13 cellular contexts compared by ENCODE assay signal in the genomic region with DNA sequence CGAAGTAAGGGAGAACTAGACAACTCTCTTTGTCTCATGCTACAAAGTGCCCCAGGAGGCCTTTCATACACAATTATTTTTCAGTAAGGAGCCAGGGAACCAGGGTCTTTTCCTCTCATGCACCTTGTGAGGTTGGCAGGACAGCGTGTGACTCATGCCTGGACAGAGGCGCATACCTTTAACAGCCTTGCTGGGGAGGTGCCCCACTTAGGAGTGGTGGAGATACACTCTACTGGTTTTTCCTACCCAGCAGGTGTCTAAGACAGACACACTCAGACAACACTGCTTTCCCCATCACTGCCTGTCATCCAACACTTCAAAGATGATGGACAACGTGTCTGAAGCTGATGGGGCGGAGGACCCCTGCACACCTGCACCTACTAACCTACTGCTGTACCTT. TPM values are rescaled to one million over a fixed set of nuclear protein-coding genes. Genes with fewer than 3 reads are reported as not detected.
DNase-seq lines count a peak whose midpoint lies in the region; ATAC-seq and TF ChIP-seq lines count a peak whose summit lies in the region.
"Had no signal": no experiment of that assay in that cellular context is flagged by ENCODE, and none has a peak within 500 bp of the region (broad histone marks: within the 10 kb centered on the region; RNA-seq: fewer than 3 reads in every experiment).

No MANE protein-coding gene starts in this region.

- H3K27ac ChIP-seq in esophagus (ENCODE audit: low read depth in 2 of 2, low read length in 1 of 2), result peak overlapping the region; percentile 37 to 83
- H3K27ac ChIP-seq in sigmoid colon, result peak overlapping the region in 1 of 4 donors; percentile 12

- H3K27ac Mint-ChIP-seq in neural crest cell (ENCODE audit: unreplicated experiment), result peak overlapping the region; percentile 14
- H3K27ac Mint-ChIP-seq in activated CD8-positive, alpha-beta T cell treated with anti-CD3 and anti-CD28 coated beads for 36 hours, result no peak overlapping the region
- no peak overlapping the region for H3K27ac Mint-ChIP-seq in activated naive CD4-positive, alpha-beta T cell treated with anti-CD3 and anti-CD28 coated beads for 36 hours

- H3K4me1 Mint-ChIP-seq in neural crest cell, result peaks cover 19% of the 10 kb centered on the region
- H3K4me1 Mint-ChIP-seq in activated CD8-positive, alpha-beta T cell treated with anti-CD3 and anti-CD28 coated beads for 36 hours (ENCODE audit: low read depth), result no peaks in the 10 kb centered on the region
- H3K4me1 Mint-ChIP-seq in activated naive CD4-positive, alpha-beta T cell treated with anti-CD3 and anti-CD28 coated beads for 36 hours (ENCODE audit: low read depth), result no peaks in the 10 kb centered on the region

- no peaks in the 10 kb centered on the region for H3K27me3 ChIP-seq in esophagus (ENCODE audit: control insufficient read depth in 1 of 2, insufficient read depth in 2 of 2, low read length in 2 of 2)
- H3K27me3 ChIP-seq in sigmoid colon, result no peaks in the 10 kb centered on the region

- peaks cover 0 to 9% of the 10 kb centered on the region in 2 donors for H3K4me1 ChIP-seq in esophagus (ENCODE audit: control insufficient read depth in 2 of 2, insufficient read depth in 2 of 2, low read length in 1 of 2)
- no peaks in the 10 kb centered on the region for H3K4me1 ChIP-seq in sigmoid colon

- peak; percentile 99 for DNase-seq in DMS53 treated with DMSO at 0.1 percent for 48 hours (lab: John Stamatoyannopoulos, UW; ENCODE audit: unreplicated experiment)
- DNase-seq in NCI-H187 (lab: John Stamatoyannopoulos, UW), result peak; percentile 54 to 76
- no peak for DNase-seq in neural crest cell (ENCODE audit: low read depth, low spot score)
- no peak for DNase-seq in activated CD8-positive, alpha-beta T cell treated with anti-CD3 and anti-CD28 coated beads for 36 hours
- no peak for DNase-seq in sigmoid colon
- DNase-seq in activated naive CD4-positive, alpha-beta T cell treated with anti-CD3 and anti-CD28 coated beads for 36 hours, result no peak
- no peak for DNase-seq in DMS114 treated with DMSO at 0.1 percent for 48 hours (lab: John Stamatoyannopoulos, UW; ENCODE audit: unreplicated experiment)
- DNase-seq: amniotic stem cell; C1 segment of cervical spinal cord; effector memory CD4-positive, alpha-beta T cell; hippocampal formation; NCI-H2171 had no signal

- POLR2A ChIA-PET in activated CD8-positive, alpha-beta T cell treated with anti-CD3 and anti-CD28 coated beads for 36 hours (lab: Charles Lee), result no interaction called here

- H3K27me3 Mint-ChIP-seq in neural crest cell (ENCODE audit: low read depth), result no peaks in the 10 kb centered on the region
- H3K27me3 Mint-ChIP-seq in activated CD8-positive, alpha-beta T cell treated with anti-CD3 and anti-CD28 coated beads for 36 hours, result no peaks in the 10 kb centered on the region
- H3K27me3 Mint-ChIP-seq in activated naive CD4-positive, alpha-beta T cell treated with anti-CD3 and anti-CD28 coated beads for 36 hours (ENCODE audit: low read depth), result no peaks in the 10 kb centered on the region

- CTCF ChIA-PET in activated CD8-positive, alpha-beta T cell treated with anti-CD3 and anti-CD28 coated beads for 36 hours (lab: Charles Lee), result interaction anchor here (0.7 to 1.9 kb wide), 3 partner anchors 11 to 38 kb away, joined by 3 to 5 read pairs (median 4); no protein-coding TSS in a partner anchor
- CTCF ChIA-PET in activated naive CD4-positive, alpha-beta T cell treated with anti-CD3 and anti-CD28 coated beads for 36 hours (lab: Charles Lee), result no interaction called here

- H3K36me3 ChIP-seq in esophagus (ENCODE audit: control insufficient read depth in 2 of 2, insufficient read depth in 2 of 2, low read length in 1 of 2) (no peaks in the 10 kb centered on the region), sigmoid colon (no peaks in the 10 kb centered on the region)

- peaks cover 4% of the 10 kb centered on the region for H3K36me3 Mint-ChIP-seq in neural crest cell (ENCODE audit: low read depth)
- H3K36me3 Mint-ChIP-seq in activated CD8-positive, alpha-beta T cell treated with anti-CD3 and anti-CD28 coated beads for 36 hours (ENCODE audit: low read depth), result no peaks in the 10 kb centered on the region
- no peaks in the 10 kb centered on the region for H3K36me3 Mint-ChIP-seq in activated naive CD4-positive, alpha-beta T cell treated with anti-CD3 and anti-CD28 coated beads for 36 hours (ENCODE audit: low read depth)

- peaks cover 9% of the 10 kb centered on the region for H3K9me3 Mint-ChIP-seq in neural crest cell
- no peaks in the 10 kb centered on the region for H3K9me3 Mint-ChIP-seq in activated CD8-positive, alpha-beta T cell treated with anti-CD3 and anti-CD28 coated beads for 36 hours
- no peaks in the 10 kb centered on the region for H3K9me3 Mint-ChIP-seq in activated naive CD4-positive, alpha-beta T cell treated with anti-CD3 and anti-CD28 coated beads for 36 hours

- TF ChIP-seq CTCF in neural crest cell (conservative IDR thresholded peaks at IDR 0.05) (no peak), sigmoid colon (IDR thresholded peaks at IDR 0.05) (no peak)
- no peak for TF ChIP-seq CTCF in activated CD8-positive, alpha-beta T cell treated with anti-CD3 and anti-CD28 coated beads for 36 hours (IDR thresholded peaks at IDR 0.05)

- ATAC-seq in activated CD8-positive, alpha-beta T cell treated with anti-CD3 and anti-CD28 coated beads for 36 hours, result no peak

- peak in 1 of 2 donors; percentile 27 for TF ChIP-seq POLR2A in sigmoid colon (IDR thresholded peaks at IDR 0.05)

- no peak overlapping the region for H3K4me3 Mint-ChIP-seq in neural crest cell
- no peak overlapping the region for H3K4me3 Mint-ChIP-seq in activated CD8-positive, alpha-beta T cell treated with anti-CD3 and anti-CD28 coated beads for 36 hours
- H3K4me3 Mint-ChIP-seq in activated naive CD4-positive, alpha-beta T cell treated with anti-CD3 and anti-CD28 coated beads for 36 hours, result no peak overlapping the region

- 60 to 71% methylated on average over 5 of the region's 5 CpGs for WGBS in esophagus, 2 donors
- WGBS in sigmoid colon, 2 donors, result 28 to 68% methylated on average over 5 of the region's 5 CpGs

- intact Hi-C loops in activated CD8-positive, alpha-beta T cell treated with anti-CD3 and anti-CD28 coated beads for 36 hours (cut with micrococcal nuclease), result no loop called here
- intact Hi-C loops in sigmoid colon (cut with DNase I), result no loop called here
- intact Hi-C loops in activated naive CD4-positive, alpha-beta T cell treated with anti-CD3 and anti-CD28 coated beads for 36 hours (cut with micrococcal nuclease), result no loop called here

- H3K4me3 ChIP-seq in esophagus (ENCODE audit: low read depth in 1 of 2, low read length in 2 of 2) (no peak overlapping the region), sigmoid colon (no peak overlapping the region)

- no peaks in the 10 kb centered on the region for H3K9me3 ChIP-seq in esophagus (ENCODE audit: control insufficient read depth in 2 of 2, insufficient read depth in 1 of 2, low read depth in 1 of 2, low read length in 1 of 2)
- H3K9me3 ChIP-seq in sigmoid colon, result no peaks in the 10 kb centered on the region

- TF ChIP-seq EP300 in sigmoid colon (IDR thresholded peaks at IDR 0.05), result no peak

RNA-seq across cellular contexts. Expression of a gene that starts 49.1 kb away (rescaled TPM):
- polyA plus RNA-seq in esophagus, result 1 to 10 TPM; 8.1 to 8.9 TPM
- total RNA-seq in neural crest cell, result 2.6 and 3.1 TPM in 2 replicates
- total RNA-seq in activated CD8-positive, alpha-beta T cell treated with anti-CD3 and anti-CD28 coated beads for 36 hours, result 1 to 10 TPM; 2.8 to 3.4 TPM
- total RNA-seq in sigmoid colon, result under 1 TPM; under 0.01 to 0.36 (median 0.23) TPM
- polyA plus RNA-seq in sigmoid colon, result 10 to 100 TPM in 2 of 3 donors, 1 to 10 TPM in 1; 8.4 to 74.2 (median 12.0) TPM
- 1 to 10 TPM; 1.1 to 1.2 TPM for total RNA-seq in activated naive CD4-positive, alpha-beta T cell treated with anti-CD3 and anti-CD28 coated beads for 36 hours

Comparison
In these comparisons a context has a peak if more than half of its experiments do, and no peak if none do; other contexts are left out.
1. DNase-seq: peak in DMS53 treated with DMSO at 0.1 percent for 48 hours (single experiment) and NCI-H187 (2 of 2); none in neural crest cell (single experiment), activated CD8-positive, alpha-beta T cell treated with anti-CD3 and anti-CD28 coated beads for 36 hours (single experiment), sigmoid colon (single experiment), activated naive CD4-positive, alpha-beta T cell treated with anti-CD3 and anti-CD28 coated beads for 36 hours (single experiment) and DMS114 treated with DMSO at 0.1 percent for 48 hours (single experiment).